ENCODE assay signal across 9 cellular contexts in the genomic region with DNA sequence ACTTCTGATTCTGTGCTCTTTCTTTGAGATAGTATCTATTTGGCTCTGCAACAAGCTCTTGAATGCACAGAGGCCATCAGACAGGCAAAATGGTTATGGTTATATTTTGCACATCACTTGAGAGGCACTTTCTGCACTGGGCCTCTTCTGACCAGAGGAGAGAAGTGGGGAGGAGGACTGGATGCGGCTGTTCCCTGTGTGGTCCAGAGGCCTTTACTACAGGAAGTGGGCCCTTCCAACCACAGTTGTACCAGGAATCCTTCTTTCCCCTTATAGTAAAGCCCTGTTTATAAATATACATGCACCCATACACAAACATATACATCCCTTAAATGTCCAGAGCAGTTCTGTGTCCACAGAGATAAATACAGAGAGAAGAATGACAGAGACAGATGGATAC.
"Had no signal": no experiment of that assay in that cellular context is flagged by ENCODE, and none has a peak within 500 bp of the region (broad histone marks: within the 10 kb centered on the region; RNA-seq: fewer than 3 reads in every experiment).

No MANE protein-coding gene starts in this region.

- H3K27ac ChIP-seq: GM23248 had no signal

- H3K9me3 ChIP-seq: HAP-1 had no signal

- H2AFZ ChIP-seq: GM23248 had no signal

- H3K4me1 ChIP-seq: HAP-1 had no signal

- H3K4me2 ChIP-seq: GM23338 had no signal

- DNase-seq: GM23248, GOT3, H7, H9, HCEC 1CT, HFFc6 had no signal

- ATAC-seq: GM23338, HCT116 had no signal

- H3K36me3 ChIP-seq: HAP-1 had no signal

- H3K4me3 ChIP-seq: GM23248, GM23338, HAP-1 had no signal

- H3K9ac ChIP-seq: GM23248 had no signal
